Comparison of ENCODE assay signal across 10 cellular contexts in genomic region chr3:105823149-105823866, GRCh38. TPM values are rescaled to one million over a fixed set of nuclear protein-coding genes. Genes with fewer than 3 reads are reported as not detected.
DNase-seq lines count a peak whose midpoint lies in the region; ATAC-seq, FAIRE-seq and TF ChIP-seq lines count a peak whose summit lies in the region.
"Had no signal": no experiment of that assay in that cellular context is flagged by ENCODE, and none has a peak within 500 bp of the region (broad histone marks: within the 10 kb centered on the region; RNA-seq: fewer than 3 reads in every experiment).

No MANE protein-coding gene starts in this region.

- TF ChIP-seq RAD21 in K562 (CRISPR knock-in tag; conservative IDR thresholded peaks at IDR 0.05 in 1 of 2, IDR thresholded peaks at IDR 0.05 in 1 of 2) (no peak), HepG2 (CRISPR knock-in tag; IDR thresholded peaks at IDR 0.05) (no peak)

- FAIRE-seq in K562 (lab: Jason Lieb, UNC), result no peak
- FAIRE-seq in HepG2 (lab: Jason Lieb, UNC), result no peak
- FAIRE-seq: G401.6 had no signal

- H3K4me3 ChIP-seq in K562, result no peak overlapping the region
- H3K4me3 ChIP-seq in HepG2 (replicated peaks in 1 of 3; ENCODE audit: insufficient read depth in 1 of 3, low read depth in 2 of 3, low read length in 3 of 3), result no peak overlapping the region
- H3K4me3 ChIP-seq in uterus, result no peak overlapping the region

- TF ChIP-seq EP300 in K562 (IDR thresholded peaks at IDR 0.05; ENCODE audit: low read length), result no peak
- TF ChIP-seq EP300 in HepG2 (IDR thresholded peaks at IDR 0.05; ENCODE audit: low read depth in 2 of 2, low read length in 2 of 2), result no peak
- no peak for TF ChIP-seq EP300 in HepG2 (CRISPR knock-in tag; IDR thresholded peaks at IDR 0.05; ENCODE audit: borderline replicate concordance)

- ATAC-seq in K562 (no peak), HepG2 (peak; percentile 37; the same call in 1 of the 3 replicates)

- in situ Hi-C loops in K562 (cut with MboI), result no loop called here
- in situ Hi-C loops in HepG2 (cut with HindIII; ENCODE audit: extremely low pct_ligation_motif_present, low pct_unique_long_range_greater_than_20kb), result no loop called here

- H3K9me3 ChIP-seq in K562 (replicated peaks; ENCODE audit: control insufficient read depth, insufficient read depth, low read depth, low read length) (no peaks in the 10 kb centered on the region), HepG2 (ENCODE audit: low read length) (no peaks in the 10 kb centered on the region), uterus (no peaks in the 10 kb centered on the region)

- DNase-seq in activated naive CD4-positive, alpha-beta T cell treated with Interleukin-2 at 50 U/mL for 16 hours, result peak; percentile 18
- DNase-seq in activated naive CD4-positive, alpha-beta T cell (lab: John Stamatoyannopoulos, UW), result no peak
- DNase-seq in K562 (ENCODE audit: extremely low read depth in 1 of 4, low spot score in 3 of 4) (peak in 1 of 4 experiments; percentile 4), HepG2 (ENCODE audit: low spot score) (peak; percentile 39), uterus (peak in 1 of 2 donors; percentile 39), NCI-H2107 treated with DMSO at 0.1 percent for 48 hours (lab: John Stamatoyannopoulos, UW; ENCODE audit: unreplicated experiment) (no peak), SHP77 (lab: John Stamatoyannopoulos, UW) (no peak), ecto neural progenitor cell (ENCODE audit: low spot score) (no peak)
- DNase-seq: NCI-H1436 had no signal

- H3K9ac ChIP-seq in K562 (ENCODE audit: insufficient read depth in 1 of 2, low read depth in 2 of 2, low read length in 2 of 2) (no peak overlapping the region), HepG2 (ENCODE audit: insufficient read depth, low read depth, low read length) (no peak overlapping the region)

- POLR2A ChIA-PET in K562 (lab: Yijun Ruan, JAX), result no interaction called here
- POLR2A ChIA-PET in HepG2 (lab: Yijun Ruan, JAX), result interaction anchor here (0.9 kb wide), 1 partner anchor 46 kb away, joined by 3 read pairs; no protein-coding TSS in a partner anchor

- CTCF ChIA-PET in K562 (lab: Yijun Ruan, JAX; ENCODE audit: low intra/inter-chr PET ratio) (no interaction called here), HepG2 (lab: Yijun Ruan, JAX; ENCODE audit: low intra/inter-chr PET ratio, low total read pairs) (no interaction called here)

- H2AFZ ChIP-seq in K562 (ENCODE audit: low read depth, low read length), result no peak overlapping the region
- H2AFZ ChIP-seq in HepG2 (ENCODE audit: low read length), result no peak overlapping the region

- H3K79me2 ChIP-seq in K562 (ENCODE audit: control insufficient read depth, insufficient read depth, low read length), result no peaks in the 10 kb centered on the region
- H3K79me2 ChIP-seq in HepG2 (ENCODE audit: insufficient read depth, low read length), result peaks cover 3% of the 10 kb centered on the region

- H3K27ac ChIP-seq in K562 (ENCODE audit: extremely low read depth, low read depth, low read length), result no peak overlapping the region
- no peak overlapping the region for H3K27ac ChIP-seq in HepG2 (ENCODE audit: extremely low read length, insufficient read depth, low read length)
- H3K27ac ChIP-seq in uterus, result peak overlapping the region; percentile 40 to 66

- H4K20me1 ChIP-seq in K562 (replicated peaks; ENCODE audit: control insufficient read depth, insufficient read depth, low read length), result no peaks in the 10 kb centered on the region
- H4K20me1 ChIP-seq in HepG2 (ENCODE audit: insufficient read depth, low read length), result peaks cover 20% of the 10 kb centered on the region

- no peak for TF ChIP-seq CTCF in K562 (IDR thresholded peaks at IDR 0.05 in 2 of 3, conservative IDR thresholded peaks at IDR 0.05 in 1 of 3; ENCODE audit: insufficient read depth in 2 of 3, low read depth in 1 of 3, low read length in 3 of 3)
- no peak for TF ChIP-seq CTCF in HepG2 (CRISPR knock-in tag; IDR thresholded peaks at IDR 0.05)
- no peak for TF ChIP-seq CTCF in uterus (IDR thresholded peaks at IDR 0.05)

- H3K27me3 ChIP-seq in K562 (ENCODE audit: control insufficient read depth in 2 of 2, insufficient read depth in 2 of 2, low read length in 2 of 2) (no peaks in the 10 kb centered on the region), HepG2 (ENCODE audit: control insufficient read depth in 1 of 2, insufficient read depth in 2 of 2, low read length in 2 of 2) (no peaks in the 10 kb centered on the region), uterus (no peaks in the 10 kb centered on the region)

- no peaks in the 10 kb centered on the region for H3K9me1 ChIP-seq in K562 (ENCODE audit: control insufficient read depth, insufficient read depth, low read length)

- intact Hi-C loops in K562 (cut with micrococcal nuclease) (no loop called here), HepG2 (cut with micrococcal nuclease; ENCODE audit: unreplicated experiment) (no loop called here), uterus (cut with DNase I; ENCODE audit: low total_unique reads) (no loop called here)

- no peak overlapping the region for H3K4me2 ChIP-seq in K562 (ENCODE audit: insufficient read depth, low read length)
- no peak overlapping the region for H3K4me2 ChIP-seq in HepG2 (ENCODE audit: low read depth, low read length)

- H3K4me1 ChIP-seq in K562 (replicated peaks in 1 of 2; ENCODE audit: control insufficient read depth in 2 of 2, insufficient read depth in 2 of 2, low read length in 2 of 2) (peaks cover 0 to 19% of the 10 kb centered on the region in 2 experiments; a peak in 2 of 5 replicates), HepG2 (ENCODE audit: insufficient read depth, low read length) (peaks cover 34% of the 10 kb centered on the region), uterus (peaks cover 0 to 3% of the 10 kb centered on the region in 2 donors)

- WGBS in K562 (ENCODE audit: insufficient coverage, low coverage, missing lambda C conversion rate), result 10% methylated on average over 2 of the region's 4 CpGs
- 93% methylated on average over 3 of the region's 4 CpGs for WGBS in HepG2 (ENCODE audit: low lambda C conversion rate)

- TF ChIP-seq POLR2A in K562 (conservative IDR thresholded peaks at IDR 0.05) (no peak), HepG2 (IDR thresholded peaks at IDR 0.05; ENCODE audit: insufficient read depth in 1 of 2, low read depth in 2 of 2, low read length in 2 of 2) (no peak), uterus (IDR thresholded peaks at IDR 0.05) (no peak)

- H3K36me3 ChIP-seq in K562 (ENCODE audit: control insufficient read depth, insufficient read depth, low read length) (no peaks in the 10 kb centered on the region), HepG2 (replicated peaks in 1 of 2; ENCODE audit: control insufficient read depth in 1 of 2, insufficient read depth in 2 of 2, low read length in 2 of 2) (no peaks in the 10 kb centered on the region), uterus (no peaks in the 10 kb centered on the region)

- BruUV-seq in K562 (replicated peaks; lab: Mats Ljungman, UMichigan) (no TSS peak), HepG2 (replicated peaks; lab: Mats Ljungman, UMichigan) (no TSS peak)

TF ChIP-seq in K562, 482 proteins besides CTCF, POLR2A, EP300 and RAD21 (continues in another document):
- no peak for TF ChIP-seq EWSR1 (IDR thresholded peaks at IDR 0.05; ENCODE audit: borderline replicate concordance, low read depth, partially characterized antibody)

TF ChIP-seq in HepG2, 621 proteins besides CTCF, POLR2A, EP300 and RAD21:
- TF ChIP-seq CENPX (CRISPR knock-in tag; IDR thresholded peaks at IDR 0.05) (no peak), FOSL2 (CRISPR knock-in tag; IDR thresholded peaks at IDR 0.05) (peak; percentile 47; the same call in 1 of the 2 replicates)

RNA-seq across cellular contexts. Expression of gene CBLB, which starts 45.5 kb away (rescaled TPM):
- 35.1 and 68.8 TPM in 2 replicates for total RNA-seq in K562 (2011; cell fraction: chromatin; rRNA removed; ENCODE audit: low replicate concordance)
- 9.7 and 10.2 TPM in 2 replicates for total RNA-seq in K562 (2011; cell fraction: nucleolus; rRNA removed)
- 17.9 and 22.7 TPM in 2 replicates for total RNA-seq in K562 (2011; cell fraction: nucleoplasm; rRNA removed)
- total RNA-seq in K562 (2014; rRNA removed) (5.2 and 5.4 TPM in 2 replicates), K562 (2014; rRNA removed; fragmentation: Illumina TruSeq; extraction: Trizol) (6.3 and 6.7 TPM in 2 replicates), K562 (2015; rRNA removed; fragmentation: Illumina TruSeq; extraction: Trizol) (4.4 and 5.3 TPM in 2 replicates), K562 (2021) (6.4 TPM in 2 replicates), HepG2 (2016; rRNA removed; fragmentation: Illumina TruSeq; extraction: Trizol) (5.1 and 9.8 TPM in 2 replicates), uterus (10 to 100 TPM; 26.1 to 86.2 (median 44.5) TPM)
- polyA plus RNA-seq in K562 (2011; rRNA removed) (8.1 and 10.5 TPM in 2 replicates), K562 (2014; fragmentation: Illumina TruSeq; extraction: Trizol) (5.9 TPM in 2 replicates), K562 (2014; fragmentation: Nextera tagmentation; extraction: Ambion mirVana) (1 to 10 TPM; 1.8 to 2.2 TPM), K562 (2014; rRNA removed) (2.7 and 3.3 TPM in 2 replicates), HepG2 (2011; rRNA removed) (14.9 and 16.4 TPM in 2 replicates)
- 4.4 and 7.2 TPM in 2 replicates for polyA plus RNA-seq in K562 (2011; cell fraction: cytosol; rRNA removed)
- polyA plus RNA-seq in K562 (2011; cell fraction: nucleus; rRNA removed), result 8.3 and 11.3 TPM in 2 replicates
- 3.2 and 4.9 TPM in 2 replicates for polyA plus RNA-seq in K562 (2012)
- polyA minus RNA-seq in K562 (2011; rRNA and poly(A)+ RNA removed), result 23.2 and 34.6 TPM in 2 replicates
- 3.8 and 6.5 TPM in 2 replicates for polyA minus RNA-seq in K562 (2011; cell fraction: cytosol; rRNA and poly(A)+ RNA removed)
- 23.8 and 42.1 TPM in 2 replicates for polyA minus RNA-seq in K562 (2011; cell fraction: nucleus; rRNA and poly(A)+ RNA removed)
- 1.1 and 1.6 TPM in 2 replicates for total RNA-seq in HepG2 (2016; cell fraction: cytosol; rRNA removed; fragmentation: Illumina TruSeq; extraction: Trizol; ENCODE audit: low read depth)
- total RNA-seq in HepG2 (2016; cell fraction: insoluble cytoplasmic fraction; rRNA removed; fragmentation: Illumina TruSeq; extraction: Trizol), result 7.4 and 8.5 TPM in 2 replicates
- total RNA-seq in HepG2 (2016; cell fraction: membrane; rRNA removed; fragmentation: Illumina TruSeq; extraction: Trizol), result 2.3 and 3.5 TPM in 2 replicates
- 36.8 and 38.2 TPM in 2 replicates for total RNA-seq in HepG2 (2016; cell fraction: nucleus; rRNA removed; fragmentation: Illumina TruSeq; extraction: Trizol)
- 5.3 and 9.4 TPM in 2 replicates for polyA plus RNA-seq in HepG2 (2011; cell fraction: cytosol; rRNA removed)
- 24.6 and 25.9 TPM in 2 replicates for polyA plus RNA-seq in HepG2 (2011; cell fraction: nucleus; rRNA removed)
- 12.7 and 15.0 TPM in 2 replicates for polyA plus RNA-seq in HepG2 (2012)
- polyA plus RNA-seq in HepG2 (2016; cell fraction: cytosol; fragmentation: Illumina TruSeq; extraction: Trizol; ENCODE audit: low read depth), result 0.40 and 0.97 TPM in 2 replicates
- 4.2 and 6.6 TPM in 2 replicates for polyA plus RNA-seq in HepG2 (2016; cell fraction: insoluble cytoplasmic fraction; fragmentation: Illumina TruSeq; extraction: Trizol; ENCODE audit: low read depth)
- 1.3 and 1.9 TPM in 2 replicates for polyA plus RNA-seq in HepG2 (2016; cell fraction: membrane; fragmentation: Illumina TruSeq; extraction: Trizol; ENCODE audit: low read depth)
- 17.4 and 22.5 TPM in 2 replicates for polyA plus RNA-seq in HepG2 (2016; cell fraction: nucleus; fragmentation: Illumina TruSeq; extraction: Trizol; ENCODE audit: insufficient read depth, low read depth)
- polyA minus RNA-seq in HepG2 (2011; rRNA and poly(A)+ RNA removed; ENCODE audit: low replicate concordance), result 4.3 and 14.6 TPM in 2 replicates
- polyA minus RNA-seq in HepG2 (2011; cell fraction: cytosol; rRNA and poly(A)+ RNA removed), result 9.0 and 9.7 TPM in 2 replicates
- 226 and 257 TPM in 2 replicates for polyA minus RNA-seq in HepG2 (2011; cell fraction: nucleus; rRNA and poly(A)+ RNA removed)

Comparison
In these comparisons a context has a peak if more than half of its experiments do, and no peak if none do; other contexts are left out.
1. DNase-seq: peak in activated naive CD4-positive, alpha-beta T cell treated with Interleukin-2 at 50 U/mL for 16 hours (single experiment) and HepG2 (single experiment); none in activated naive CD4-positive, alpha-beta T cell (0 of 4), NCI-H2107 treated with DMSO at 0.1 percent for 48 hours (single experiment), SHP77 (0 of 2) and ecto neural progenitor cell (single experiment).
2. H3K27ac ChIP-seq: peak in uterus (2 of 2); none in K562 (single experiment) and HepG2 (single experiment).